Comparison of ENCODE assay signal across 9 cellular contexts in genomic region chr12:124512667-124513296, GRCh38. TPM values are rescaled to one million over a fixed set of nuclear protein-coding genes. Genes with fewer than 3 reads are reported as not detected.
DNase-seq lines count a peak whose midpoint lies in the region; ATAC-seq, FAIRE-seq and TF ChIP-seq lines count a peak whose summit lies in the region.
"Had no signal": no experiment of that assay in that cellular context is flagged by ENCODE, and none has a peak within 500 bp of the region (broad histone marks: within the 10 kb centered on the region; RNA-seq: fewer than 3 reads in every experiment).

No MANE protein-coding gene starts in this region.

- TF ChIP-seq CTCF in WI38 (IDR thresholded peaks at IDR 0.05; ENCODE audit: low read depth, low read length), result no peak
- no peak for TF ChIP-seq CTCF in pancreas (IDR thresholded peaks at IDR 0.05)

- no peaks in the 10 kb centered on the region for H3K36me3 ChIP-seq in pancreas

- no peaks in the 10 kb centered on the region for H3K27me3 ChIP-seq in pancreas

- no peaks in the 10 kb centered on the region for H3K9me3 ChIP-seq in pancreas

- DNase-seq in DMS53 (lab: John Stamatoyannopoulos, UW) (peak; percentile 64), DMS53 treated with DMSO at 0.1 percent for 48 hours (lab: John Stamatoyannopoulos, UW; ENCODE audit: unreplicated experiment) (no peak), Right ventricle myocardium superior (peak; percentile 92), pancreas (peak in 4 of 6 donors; percentile 62 to 79 (median 72)), T-helper 2 cell (no peak)

- WGBS in pancreas, 2 donors, result 57 to 62% methylated on average over 16 of the region's 16 CpGs

- H3K27ac ChIP-seq in pancreas, result peak overlapping the region; percentile 46 to 82 (median 66)

- intact Hi-C loops in Right ventricle myocardium superior (cut with DNase I), result loop anchor here (10.0 kb wide), 1 partner anchor 128 kb away; no protein-coding TSS in a partner anchor
- intact Hi-C loops in pancreas (cut with DNase I), result no loop called here

- H3K4me1 ChIP-seq in pancreas, result peaks cover 36 to 65% (median 47%) of the 10 kb centered on the region in 3 donors

- peak; percentile 5 for ATAC-seq in Right ventricle myocardium superior (ENCODE audit: poor library complexity)
- peak in 3 of 4 donors; percentile 8 to 22 (median 10) for ATAC-seq in pancreas
- ATAC-seq in GM19452 (IDR thresholded peaks at IDR 0.05; ENCODE audit: unreplicated experiment), result no peak
- ATAC-seq in GM18519 (IDR thresholded peaks at IDR 0.05; ENCODE audit: low FRiP score, unreplicated experiment), result no peak

- H3K4me3 ChIP-seq in WI38 (ENCODE audit: low read depth, low read length), result peak overlapping the region; percentile 9; the same call in 1 of the 2 replicates
- H3K4me3 ChIP-seq in pancreas, result no peak overlapping the region

- no peak for FAIRE-seq in pancreas (lab: Jason Lieb, UNC)
- FAIRE-seq: A204.1 had no signal

RNA-seq across cellular contexts. Expression of gene NCOR2, which starts 54.6 kb away (rescaled TPM):
- total RNA-seq in Right ventricle myocardium superior (133 TPM), pancreas (100 to 1,000 TPM in 3 of 6 donors, 10 to 100 TPM in 3; 97.7 to 148 (median 101) TPM)
- 10 to 100 TPM; 49.6 to 91.6 TPM for polyA plus RNA-seq in pancreas

Comparison
In these comparisons a context has a peak if more than half of its experiments do, and no peak if none do; other contexts are left out.
1. DNase-seq: peak in DMS53 (single experiment), Right ventricle myocardium superior (single experiment) and pancreas (4 of 6); none in DMS53 treated with DMSO at 0.1 percent for 48 hours (single experiment) and T-helper 2 cell (0 of 5).
2. ATAC-seq: peak in Right ventricle myocardium superior (single experiment) and pancreas (3 of 4); none in GM19452 (single experiment) and GM18519 (single experiment).